ENCODE assay signal across 14 cellular contexts in the genomic region with DNA sequence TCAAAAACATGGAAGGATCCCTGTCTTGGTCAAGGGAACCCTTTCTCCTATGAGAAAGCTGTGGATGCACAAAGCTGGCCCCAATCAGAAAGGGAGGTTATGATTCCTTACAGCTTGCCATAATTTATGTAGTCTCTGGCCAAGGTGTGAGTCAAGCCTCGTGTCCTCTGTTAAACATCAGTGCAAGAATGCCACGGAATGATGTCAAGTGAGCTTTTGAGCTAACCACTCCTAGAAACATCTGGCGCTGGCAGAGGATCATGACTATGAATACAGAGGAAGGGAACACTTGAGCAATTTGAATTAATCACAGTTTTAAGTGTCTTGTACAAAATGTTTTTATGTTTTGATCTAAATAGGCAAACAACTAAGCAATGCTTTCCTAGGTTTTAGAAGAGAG. TPM values are rescaled to one million over a fixed set of nuclear protein-coding genes. Genes with fewer than 3 reads are reported as not detected.
A peak's percentile ranks its signal among the peaks of the same experiment; 100 is the strongest.
DNase-seq lines count a peak whose midpoint lies in the region; ATAC-seq and TF ChIP-seq lines count a peak whose summit lies in the region.
"Had no signal": no experiment of that assay in that cellular context is flagged by ENCODE, and none has a peak within 500 bp of the region (broad histone marks: within the 10 kb centered on the region; RNA-seq: fewer than 3 reads in every experiment).

No MANE protein-coding gene starts in this region.

- no peaks in the 10 kb centered on the region for H3K27me3 ChIP-seq in PC-9 (ENCODE audit: insufficient read depth, low read depth)
- H3K27me3 ChIP-seq: colonic mucosa had no signal

- POLR2A ChIA-PET in PC-9 (lab: Charles Lee; ENCODE audit: unreplicated experiment), result interaction anchor here (0.6 kb wide), 1 partner anchor 421 kb away, joined by 3 read pairs; no protein-coding TSS in a partner anchor

- TF ChIP-seq CTCF in AG09309 (IDR thresholded peaks at IDR 0.05; ENCODE audit: control insufficient read depth, insufficient read depth, low read depth, low read length, missing control alignments) (no peak), PC-9 (conservative IDR thresholded peaks at IDR 0.05) (no peak), fibroblast of pulmonary artery (IDR thresholded peaks at IDR 0.05; ENCODE audit: low read length, missing control alignments) (no peak), omental fat pad (IDR thresholded peaks at IDR 0.05) (no peak)

- H3K4me2 ChIP-seq in PC-9, result peak overlapping the region; percentile 72

- peaks cover 30% of the 10 kb centered on the region for H3K4me1 ChIP-seq in PC-9 (replicated peaks; ENCODE audit: insufficient read depth)
- H3K4me1 ChIP-seq: colonic mucosa had no signal

- CTCF ChIA-PET in PC-9 (lab: Charles Lee), result no interaction called here

- peak; percentile 58 for DNase-seq in AG09309 (ENCODE audit: low read depth)
- peak; percentile 25 to 52 for DNase-seq in PC-9
- peak; percentile 86 for DNase-seq in fibroblast of pulmonary artery (ENCODE audit: low read depth)
- no peak for DNase-seq in omental fat pad (ENCODE audit: low spot score)
- no peak for DNase-seq in NCI-H2081 treated with DMSO at 0.1 percent for 48 hours (lab: John Stamatoyannopoulos, UW)
- DNase-seq in activated T-cell treated with anti-CD3 and anti-CD28 coated beads, Interleukin-2, amount 50 U/mL, for 1 hour, result no peak
- DNase-seq: activated CD8-positive, alpha-beta memory T cell treated with anti-CD3 and anti-CD28 coated beads, Interleukin-2, amount 50 U/mL, for 48 hours; CD4-positive, CD25-positive, alpha-beta regulatory T cell; colonic mucosa; KBM-7; kidney glomerular epithelial cell; stimulated activated naive CD4-positive, alpha-beta T cell treated with Interleukin-2 at 50 U/mL for 16 hours had no signal

- H3K79me2 ChIP-seq in PC-9 (ENCODE audit: low read depth), result no peaks in the 10 kb centered on the region

- no peaks in the 10 kb centered on the region for H4K20me1 ChIP-seq in PC-9 (ENCODE audit: insufficient read depth)

- H3K4me3 ChIP-seq in AG09309 (ENCODE audit: control insufficient read depth, low read depth, low read length) (no peak overlapping the region), PC-9 (no peak overlapping the region; the same call in 1 of the 2 replicates), fibroblast of pulmonary artery (replicated peaks; ENCODE audit: low read depth, low read length) (no peak overlapping the region)
- H3K4me3 ChIP-seq: colonic mucosa had no signal

- H2AFZ ChIP-seq in PC-9, result no peak overlapping the region

- no TSS peak for BruUV-seq in PC-9 (replicated peaks; lab: Mats Ljungman, UMichigan)

- ATAC-seq in omental fat pad (ENCODE audit: low FRiP score), result peak; percentile 86
- ATAC-seq in GM19035 (IDR thresholded peaks at IDR 0.05; ENCODE audit: unreplicated experiment), result no peak
- ATAC-seq in HG02981 (IDR thresholded peaks at IDR 0.05; ENCODE audit: unreplicated experiment), result no peak

- no peaks in the 10 kb centered on the region for H3K9me3 ChIP-seq in PC-9 (ENCODE audit: insufficient read depth, low read depth)
- H3K9me3 ChIP-seq: colonic mucosa had no signal

- H3K27ac ChIP-seq in PC-9, result peak overlapping the region; percentile 36; the same call in 1 of the 2 replicates
- H3K27ac ChIP-seq: colonic mucosa had no signal

- no peaks in the 10 kb centered on the region for H3K9me2 ChIP-seq in PC-9 (ENCODE audit: insufficient read depth)

- no peaks in the 10 kb centered on the region for H3K36me3 ChIP-seq in PC-9 (ENCODE audit: low read depth)
- H3K36me3 ChIP-seq: colonic mucosa had no signal

- intact Hi-C loops in PC-9 (cut with micrococcal nuclease; ENCODE audit: unreplicated experiment), result no loop called here

- H3F3A ChIP-seq in PC-9 (ENCODE audit: insufficient read depth, low read depth), result peaks cover 28% of the 10 kb centered on the region

RNA-seq across cellular contexts. Expression of gene RAP2C, which starts 51.5 kb away (rescaled TPM):
- total RNA-seq in PC-9 (2021), result 27.8 and 30.6 TPM in 2 replicates
- total RNA-seq in omental fat pad, result 10 to 100 TPM; 18.0 to 24.3 (median 20.4) TPM

Comparison
In these comparisons a context has a peak if more than half of its experiments do, and no peak if none do; other contexts are left out.
1. DNase-seq: peak in AG09309 (single experiment), PC-9 (2 of 2) and fibroblast of pulmonary artery (single experiment); none in omental fat pad (single experiment), NCI-H2081 treated with DMSO at 0.1 percent for 48 hours (single experiment) and activated T-cell treated with anti-CD3 and anti-CD28 coated beads, Interleukin-2, amount 50 U/mL, for 1 hour (single experiment).